2 cellular contexts compared by ENCODE assay signal in genomic region chr3:181382656-181383055, GRCh38.
TF ChIP-seq lines count a peak whose summit lies in the region.

No MANE protein-coding gene starts in this region.

TF ChIP-seq in HepG2, 621 proteins besides CTCF, POLR2A, EP300 and RAD21:
- TF ChIP-seq MNT (IDR thresholded peaks at IDR 0.05) (peak; percentile 49), FOXA3 (CRISPR knock-in tag; IDR thresholded peaks at IDR 0.05) (no peak), MLXIP (CRISPR knock-in tag; IDR thresholded peaks at IDR 0.05; ENCODE audit: borderline replicate concordance) (no peak)

TF ChIP-seq in H1, 55 proteins besides CTCF, POLR2A, EP300 and RAD21:
- TF ChIP-seq RNF2 (IDR thresholded peaks at IDR 0.05; ENCODE audit: borderline replicate concordance, low read depth, low read length, missing control alignments, poor library complexity, severe bottlenecking) (no peak), ASH2L (IDR thresholded peaks at IDR 0.05; ENCODE audit: low read length) (no peak), CBX8 (IDR thresholded peaks at IDR 0.05; ENCODE audit: borderline replicate concordance, low read depth, low read length) (no peak), EGR1 (IDR thresholded peaks at IDR 0.05; ENCODE audit: borderline replicate concordance, low read depth, low read length) (no peak), CHD7 (IDR thresholded peaks at IDR 0.05; ENCODE audit: insufficient replicate concordance, low read length) (no peak), KDM1A (IDR thresholded peaks at IDR 0.05; ENCODE audit: borderline replicate concordance, low read length) (no peak), ATF3 (IDR thresholded peaks at IDR 0.05; ENCODE audit: insufficient read depth, low read depth, low read length) (no peak), BRCA1 (IDR thresholded peaks at IDR 0.05; ENCODE audit: low read depth, low read length) (no peak), POLR2AphosphoS5 (IDR thresholded peaks at IDR 0.05; ENCODE audit: low read depth, low read length) (no peak), BACH1 (IDR thresholded peaks at IDR 0.05; ENCODE audit: low read length) (no peak), GABPA (IDR thresholded peaks at IDR 0.05; ENCODE audit: borderline replicate concordance, insufficient read depth, low read length) (no peak), CTBP2 (IDR thresholded peaks at IDR 0.05; ENCODE audit: borderline replicate concordance, insufficient read depth, insufficient read length, low read length) (no peak), CBX5 (IDR thresholded peaks at IDR 0.05; ENCODE audit: low read depth, low read length) (no peak), TEAD4 (IDR thresholded peaks at IDR 0.05; ENCODE audit: low read depth, low read length) (no peak), USF2 (IDR thresholded peaks at IDR 0.05; ENCODE audit: low read length) (no peak), ATF2 (IDR thresholded peaks at IDR 0.05; ENCODE audit: low read length) (no peak), RXRA (IDR thresholded peaks at IDR 0.05; ENCODE audit: insufficient read depth, low read depth, low read length) (no peak)
